In genomic region chr15:64343222-64343621, GRCh38 we compare ENCODE assay signal across 20 cellular contexts. TPM values are rescaled to one million over a fixed set of nuclear protein-coding genes. Genes with fewer than 3 reads are reported as not detected.
A peak's percentile ranks its signal among the peaks of the same experiment; 100 is the strongest.
DNase-seq lines count a peak whose midpoint lies in the region; ATAC-seq and TF ChIP-seq lines count a peak whose summit lies in the region.
"Had no signal": no experiment of that assay in that cellular context is flagged by ENCODE, and none has a peak within 500 bp of the region (broad histone marks: within the 10 kb centered on the region; RNA-seq: fewer than 3 reads in every experiment).

No MANE protein-coding gene starts in this region.

- H2BK15ac ChIP-seq in IMR-90 (ENCODE audit: low read depth, low read length) = no peak overlapping the region

- H3K36me3 ChIP-seq in BJ (ENCODE audit: control insufficient read depth, insufficient read depth, low read length) (0 out of 2 replicates have a peak, but pooled peaks cover 1% of the 10 kb centered on the region), IMR-90 (ENCODE audit: control insufficient read depth, insufficient read depth, low read length) (peaks cover 4% of the 10 kb centered on the region; the same call in 1 of the 2 replicates)

- no peak overlapping the region for H2AFZ ChIP-seq in IMR-90 (replicated peaks; ENCODE audit: low read length, poor library complexity)
- H2AFZ ChIP-seq: neural progenitor cell had no signal

- peaks cover 29% of the 10 kb centered on the region for H3K4me1 Mint-ChIP-seq in chondrocyte (ENCODE audit: low read depth)
- peaks cover 11% of the 10 kb centered on the region for H3K4me1 Mint-ChIP-seq in progenitor cell of endocrine pancreas (ENCODE audit: low read depth)
- no peaks in the 10 kb centered on the region for H3K4me1 Mint-ChIP-seq in endothelial cell (ENCODE audit: unreplicated experiment)

- no peak for TF ChIP-seq POLR2A in IMR-90 (IDR thresholded peaks at IDR 0.05; ENCODE audit: low read depth, low read length)

- ATAC-seq in IMR-90 (ENCODE audit: low read depth) = peak; percentile 24; the same call in 1 of the 2 replicates
- ATAC-seq: left lung, PC-3 had no signal

- peaks cover 6% of the 10 kb centered on the region for H3K36me3 Mint-ChIP-seq in chondrocyte (ENCODE audit: low read depth)
- H3K36me3 Mint-ChIP-seq in progenitor cell of endocrine pancreas (ENCODE audit: insufficient read depth) = peaks cover 7% of the 10 kb centered on the region
- peaks cover 12% of the 10 kb centered on the region for H3K36me3 Mint-ChIP-seq in endothelial cell (ENCODE audit: low read depth, unreplicated experiment)

- 0 out of 2 replicates have a peak overlapping the region, but pooled peaks have one; percentile 10 for H4K91ac ChIP-seq in IMR-90 (ENCODE audit: insufficient read depth, low read depth, low read length)

- CTCF ChIA-PET in BJ (lab: Yijun Ruan, JAX) (interaction anchor here (0.5 kb wide), 1 partner anchor 62 kb away, joined by 4 read pairs; no protein-coding TSS in a partner anchor), IMR-90 (lab: Yijun Ruan, JAX) (no interaction called here)

- H3K4me2 ChIP-seq in IMR-90 (ENCODE audit: low read depth, low read length) = peak overlapping the region; percentile 36; the same call in 1 of the 2 replicates
- H3K4me2 ChIP-seq: BLaER1, neural progenitor cell had no signal

- dilution Hi-C loops in IMR-90 (cut with HindIII; ENCODE audit: low sequenced_read_pairs, unreplicated experiment) = no loop called here

- H3K56ac ChIP-seq in IMR-90 (ENCODE audit: extremely low read depth, insufficient read depth, low read length) = no peak overlapping the region

- H4K5ac ChIP-seq in IMR-90 (ENCODE audit: low read depth, low read length) = no peak overlapping the region

- H3K9me3 Mint-ChIP-seq in chondrocyte (ENCODE audit: low read depth) (no peaks in the 10 kb centered on the region), progenitor cell of endocrine pancreas (ENCODE audit: low read depth) (no peaks in the 10 kb centered on the region), endothelial cell (ENCODE audit: unreplicated experiment) (no peaks in the 10 kb centered on the region)
- H3K9me3 Mint-ChIP-seq: activated naive CD8-positive, alpha-beta T cell treated with anti-CD3 and anti-CD28 coated beads for 36 hours; neural progenitor cell had no signal

- H3K4ac ChIP-seq in IMR-90 (ENCODE audit: low read depth, low read length) = 0 out of 2 replicates have a peak overlapping the region, but pooled peaks have one; percentile 24

- H3K9me1 ChIP-seq in IMR-90 (ENCODE audit: insufficient read depth, low read length) = 0 out of 2 replicates have a peak, but pooled peaks cover 2% of the 10 kb centered on the region

- H4K8ac ChIP-seq in IMR-90 (ENCODE audit: low read depth in 2 of 2, low read length in 2 of 2) = peak overlapping the region; percentile 22 to 31; a peak in 2 of 4 replicates

- peak; percentile 21 for DNase-seq in BJ (ENCODE audit: low read depth)
- peak; percentile 37 for DNase-seq in IMR-90
- DNase-seq in chondrocyte (ENCODE audit: low spot score) = no peak
- no peak for DNase-seq in progenitor cell of endocrine pancreas (ENCODE audit: low spot score, unreplicated experiment)
- no peak for DNase-seq in endothelial cell (ENCODE audit: low spot score)
- no peak for DNase-seq in DMS153 treated with DMSO at 0.1 percent for 48 hours (lab: John Stamatoyannopoulos, UW; ENCODE audit: unreplicated experiment)
- DNase-seq in GM10266 (ENCODE audit: extremely low spot score) = no peak
- DNase-seq: activated CD4-positive, alpha-beta T cell treated with anti-CD3 and anti-CD28 coated beads for 1 hour; activated naive CD8-positive, alpha-beta T cell treated with anti-CD3 and anti-CD28 coated beads for 36 hours; erythroblast; GDM1; left lung; NCI-H146; NCI-H2227 treated with DMSO at 0.1 percent for 48 hours; NCI-H82; PC-3; SJCRH30 had no signal

- no peak overlapping the region for H3K4me3 ChIP-seq in BJ (ENCODE audit: low read depth, low read length)
- H3K4me3 ChIP-seq in IMR-90 (ENCODE audit: insufficient read depth, low read depth, low read length) = no peak overlapping the region
- H3K4me3 ChIP-seq: BLaER1, left lung, neural progenitor cell, SJCRH30, thoracic aorta had no signal

- peak overlapping the region; percentile 56 for H3K18ac ChIP-seq in IMR-90 (ENCODE audit: low read depth, low read length)

- BruUV-seq in IMR-90 (replicated peaks; lab: Mats Ljungman, UMichigan) = no TSS peak

- H2BK120ac ChIP-seq in IMR-90 (ENCODE audit: low read depth, low read length) = peak overlapping the region; percentile 10; the same call in 1 of the 2 replicates

- H3K27me3 ChIP-seq in BJ (ENCODE audit: control insufficient read depth, insufficient read depth, low read length) (no peaks in the 10 kb centered on the region), IMR-90 (ENCODE audit: control insufficient read depth, insufficient read depth, low read length) (no peaks in the 10 kb centered on the region)
- H3K27me3 ChIP-seq: BLaER1, left lung, neural progenitor cell, SJCRH30 had no signal

- peaks cover 8% of the 10 kb centered on the region for H3K4me1 ChIP-seq in IMR-90 (ENCODE audit: control insufficient read depth, insufficient read depth, low read length)
- H3K4me1 ChIP-seq: BLaER1, neural progenitor cell, SJCRH30 had no signal

- peaks cover 10% of the 10 kb centered on the region; the same call in 1 of the 2 replicates for H4K20me1 ChIP-seq in IMR-90 (ENCODE audit: insufficient read depth, low read length)

- peak overlapping the region; percentile 50; the same call in 1 of the 2 replicates for H3K9ac ChIP-seq in IMR-90 (ENCODE audit: low read depth, low read length)
- H3K9ac ChIP-seq: BLaER1, neural progenitor cell had no signal

- H2AK9ac ChIP-seq in IMR-90 (replicated peaks; ENCODE audit: low read depth, low read length, poor library complexity) = no peak overlapping the region

- TF ChIP-seq RAD21 in IMR-90 (IDR thresholded peaks at IDR 0.05; ENCODE audit: low read length) = no peak

- peaks cover 26 to 60% of the 10 kb centered on the region in 2 experiments for H3K79me1 ChIP-seq in IMR-90 (ENCODE audit: low read depth in 1 of 2, low read length in 2 of 2)

- POLR2A ChIA-PET in BJ (lab: Charles Lee) = no interaction called here
- POLR2A ChIA-PET in IMR-90 (lab: Charles Lee; ENCODE audit: unreplicated experiment) = no interaction called here

- peak overlapping the region; percentile 46 for H2BK5ac ChIP-seq in IMR-90 (ENCODE audit: low read depth, low read length, poor library complexity, severe bottlenecking)

- peak overlapping the region; percentile 64 for H3K14ac ChIP-seq in IMR-90 (replicated peaks; ENCODE audit: low read depth, low read length)

- TF ChIP-seq CTCF in BJ (IDR thresholded peaks at IDR 0.05; ENCODE audit: insufficient read depth, low read depth, low read length) = no peak
- no peak for TF ChIP-seq CTCF in IMR-90 (conservative IDR thresholded peaks at IDR 0.05; ENCODE audit: low read depth, low read length)
- TF ChIP-seq CTCF in chondrocyte (IDR thresholded peaks at IDR 0.05) = no peak
- no peak for TF ChIP-seq CTCF in progenitor cell of endocrine pancreas (IDR thresholded peaks at IDR 0.05; ENCODE audit: unreplicated experiment)
- TF ChIP-seq CTCF in endothelial cell (IDR thresholded peaks at IDR 0.05; ENCODE audit: unreplicated experiment) = no peak
- TF ChIP-seq CTCF in GM10266 (IDR thresholded peaks at IDR 0.05; ENCODE audit: control insufficient read depth, insufficient read depth, low read depth, missing control alignments) = no peak

- peak overlapping the region; percentile 32; the same call in 1 of the 2 replicates for H2BK20ac ChIP-seq in IMR-90 (ENCODE audit: low read depth, low read length)

- H3K27ac ChIP-seq in IMR-90 (ENCODE audit: insufficient read depth, low read length) = peak overlapping the region; percentile 50; the same call in 1 of the 2 replicates
- H3K27ac ChIP-seq: BLaER1, neural progenitor cell, SJCRH30, thoracic aorta had no signal

- no peaks in the 10 kb centered on the region for H3K9me3 ChIP-seq in IMR-90 (ENCODE audit: control insufficient read depth, insufficient read depth, low read length)
- H3K9me3 ChIP-seq: BLaER1, left lung, SJCRH30, thoracic aorta had no signal

- H3K23ac ChIP-seq in IMR-90 (ENCODE audit: low read depth, low read length) = peak overlapping the region; percentile 71; the same call in 1 of the 2 replicates

- H3K27me3 Mint-ChIP-seq in chondrocyte (ENCODE audit: low read depth) (no peaks in the 10 kb centered on the region), progenitor cell of endocrine pancreas (no peaks in the 10 kb centered on the region), endothelial cell (ENCODE audit: unreplicated experiment) (no peaks in the 10 kb centered on the region)
- H3K27me3 Mint-ChIP-seq: activated naive CD8-positive, alpha-beta T cell treated with anti-CD3 and anti-CD28 coated beads for 36 hours had no signal

- H3K4me3 Mint-ChIP-seq in chondrocyte (ENCODE audit: unreplicated experiment) = no peak overlapping the region
- H3K4me3 Mint-ChIP-seq in progenitor cell of endocrine pancreas (ENCODE audit: low read depth) = no peak overlapping the region
- no peak overlapping the region for H3K4me3 Mint-ChIP-seq in endothelial cell (ENCODE audit: unreplicated experiment)
- H3K4me3 Mint-ChIP-seq: activated naive CD8-positive, alpha-beta T cell treated with anti-CD3 and anti-CD28 coated beads for 36 hours; neural progenitor cell had no signal

- intact Hi-C loops in IMR-90 (cut with micrococcal nuclease) = loop anchor here (10.0 kb wide), 1 partner anchor 58 kb away; no protein-coding TSS in a partner anchor

- H3K27ac Mint-ChIP-seq in chondrocyte (ENCODE audit: unreplicated experiment) (peak overlapping the region; percentile 34), progenitor cell of endocrine pancreas (peak overlapping the region; percentile 22), endothelial cell (ENCODE audit: unreplicated experiment) (no peak overlapping the region)
- H3K27ac Mint-ChIP-seq: activated naive CD8-positive, alpha-beta T cell treated with anti-CD3 and anti-CD28 coated beads for 36 hours; neural progenitor cell had no signal

- H2AK5ac ChIP-seq in IMR-90 (ENCODE audit: low read depth, low read length) = peak overlapping the region; percentile 59; the same call in 1 of the 2 replicates

- in situ Hi-C loops in IMR-90 (cut with MboI; ENCODE audit: low sequenced_read_pairs) = no loop called here

RNA-seq across cellular contexts. Expression of gene CSNK1G1, which starts 12.8 kb away (rescaled TPM):
- polyA plus RNA-seq in BJ (2011; rRNA removed) (8.0 and 14.1 TPM in 2 replicates), IMR-90 (2012; rRNA removed) (6.7 and 7.4 TPM in 2 replicates)
- polyA minus RNA-seq in BJ (2011; rRNA and poly(A)+ RNA removed) = 19.8 and 28.0 TPM in 2 replicates
- total RNA-seq in IMR-90 (2012; rRNA removed) (26.7 and 29.4 TPM in 2 replicates), chondrocyte (19.5 to 24.6 TPM (median 20.1 TPM) in 3 replicates), progenitor cell of endocrine pancreas (24.5 and 27.7 TPM in 2 replicates), endothelial cell (ENCODE audit: unreplicated experiment) (22.9 TPM)
- polyA plus RNA-seq in IMR-90 (2012; cell fraction: cytosol; rRNA removed) = 2.2 and 2.4 TPM in 2 replicates
- 2.9 and 14.9 TPM in 2 replicates for polyA plus RNA-seq in IMR-90 (2012; cell fraction: nucleus; rRNA removed; ENCODE audit: low replicate concordance)

RNA-seq across cellular contexts. Expression of gene PCLAF, which starts 38.0 kb away (rescaled TPM):
- polyA plus RNA-seq in BJ (2011; rRNA removed) = 127 and 143 TPM in 2 replicates
- 5.0 and 5.3 TPM in 2 replicates for polyA minus RNA-seq in BJ (2011; rRNA and poly(A)+ RNA removed)
- total RNA-seq in IMR-90 (2012; rRNA removed) = 12.9 and 34.2 TPM in 2 replicates
- 57.3 and 60.5 TPM in 2 replicates for polyA plus RNA-seq in IMR-90 (2012; rRNA removed)
- 8.3 and 14.6 TPM in 2 replicates for polyA plus RNA-seq in IMR-90 (2012; cell fraction: cytosol; rRNA removed)
- 3.0 and 12.8 TPM in 2 replicates for polyA plus RNA-seq in IMR-90 (2012; cell fraction: nucleus; rRNA removed; ENCODE audit: low replicate concordance)
- total RNA-seq in chondrocyte = 6.6 to 12.0 TPM (median 8.3 TPM) in 3 replicates
- total RNA-seq in progenitor cell of endocrine pancreas = 25.0 and 33.7 TPM in 2 replicates
- total RNA-seq in endothelial cell (ENCODE audit: unreplicated experiment) = 7.0 TPM
- total RNA-seq: thoracic aorta had no signal

RNA-seq across cellular contexts. Expression of gene TRIP4, which starts 44.4 kb away (rescaled TPM):
- 14.3 and 21.0 TPM in 2 replicates for polyA plus RNA-seq in BJ (2011; rRNA removed)
- 12.5 and 16.5 TPM in 2 replicates for polyA minus RNA-seq in BJ (2011; rRNA and poly(A)+ RNA removed)
- 13.1 and 13.9 TPM in 2 replicates for total RNA-seq in IMR-90 (2012; rRNA removed)
- 15.6 and 19.4 TPM in 2 replicates for polyA plus RNA-seq in IMR-90 (2012; rRNA removed)
- polyA plus RNA-seq in IMR-90 (2012; cell fraction: cytosol; rRNA removed) = 5.1 and 8.0 TPM in 2 replicates
- polyA plus RNA-seq in IMR-90 (2012; cell fraction: nucleus; rRNA removed; ENCODE audit: low replicate concordance) = 2.6 and 16.5 TPM in 2 replicates
- 24.7 to 28.8 TPM (median 24.7 TPM) in 3 replicates for total RNA-seq in chondrocyte
- 27.5 and 27.9 TPM in 2 replicates for total RNA-seq in progenitor cell of endocrine pancreas
- total RNA-seq in endothelial cell (ENCODE audit: unreplicated experiment) = 46.1 TPM

Comparison
In these comparisons a context has a peak if more than half of its experiments do, and no peak if none do; other contexts are left out.
1. DNase-seq: peak in BJ (single experiment) and IMR-90 (single experiment); none in chondrocyte (single experiment), progenitor cell of endocrine pancreas (single experiment), endothelial cell (single experiment), DMS153 treated with DMSO at 0.1 percent for 48 hours (single experiment) and GM10266 (single experiment).